ENCODE assay signal across 10 cellular contexts in the genomic region with DNA sequence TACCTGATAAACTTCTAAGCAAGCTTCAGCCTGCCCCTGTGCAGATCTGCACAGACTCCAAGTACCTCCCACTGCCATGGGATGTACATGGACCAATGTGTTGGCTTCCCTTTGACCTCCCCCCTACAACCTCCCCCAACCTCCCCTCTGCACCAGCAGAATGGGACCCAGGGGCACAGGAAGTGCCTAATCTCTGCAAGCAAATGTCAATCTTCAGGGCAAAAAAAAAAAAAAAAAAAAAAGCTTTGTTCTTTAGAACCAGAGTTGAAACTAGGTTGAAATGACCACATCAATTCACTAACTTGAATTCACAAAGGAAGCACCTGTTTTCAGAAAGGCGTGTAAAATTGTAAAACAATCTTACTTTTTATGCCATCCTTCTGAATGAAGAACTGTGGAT. TPM values are rescaled to one million over a fixed set of nuclear protein-coding genes. Genes with fewer than 3 reads are reported as not detected.
A peak's percentile ranks its signal among the peaks of the same experiment; 100 is the strongest.
DNase-seq lines count a peak whose midpoint lies in the region; ATAC-seq and TF ChIP-seq lines count a peak whose summit lies in the region.
"Had no signal": no experiment of that assay in that cellular context is flagged by ENCODE, and none has a peak within 500 bp of the region (broad histone marks: within the 10 kb centered on the region; RNA-seq: fewer than 3 reads in every experiment).

No MANE protein-coding gene starts in this region.

- no peaks in the 10 kb centered on the region for H3K4me1 ChIP-seq in mammary epithelial cell (ENCODE audit: insufficient read depth, low read length)

- H3K4me1 Mint-ChIP-seq in MCF 10A (ENCODE audit: insufficient read depth, unreplicated experiment): peaks cover 7% of the 10 kb centered on the region
- peaks cover 29% of the 10 kb centered on the region for H3K4me1 Mint-ChIP-seq in activated CD4-positive, alpha-beta memory T cell treated with anti-CD3 and anti-CD28 coated beads, Interleukin-2, amount 10 ng/mL, durations not matched to agents 7 days and 5 days
- peaks cover 0 to 6% of the 10 kb centered on the region in 2 donors for H3K4me1 Mint-ChIP-seq in effector memory CD8-positive, alpha-beta T cell (ENCODE audit: low read depth in 2 of 2)

- H3K27me3 Mint-ChIP-seq in MCF 10A (ENCODE audit: insufficient read depth, unreplicated experiment): no peaks in the 10 kb centered on the region
- no peaks in the 10 kb centered on the region for H3K27me3 Mint-ChIP-seq in activated CD4-positive, alpha-beta memory T cell treated with anti-CD3 and anti-CD28 coated beads, Interleukin-2, amount 10 ng/mL, durations not matched to agents 7 days and 5 days
- no peaks in the 10 kb centered on the region for H3K27me3 Mint-ChIP-seq in effector memory CD8-positive, alpha-beta T cell

- no peak overlapping the region for H3K27ac ChIP-seq in mammary epithelial cell (ENCODE audit: insufficient read depth, low read depth, low read length)

- CTCF ChIA-PET in mammary epithelial cell (lab: Charles Lee; ENCODE audit: low non-redundant PET): no interaction called here
- CTCF ChIA-PET in MCF 10A (lab: Yijun Ruan, JAX): interaction anchor here (0.7 kb wide), 1 partner anchor 1010 kb away, joined by 5 read pairs; no protein-coding TSS in a partner anchor
- CTCF ChIA-PET in activated CD4-positive, alpha-beta memory T cell treated with anti-CD3 and anti-CD28 coated beads, Interleukin-2, amount 10 ng/mL, durations not matched to agents 7 days and 5 days (lab: Charles Lee): interaction anchor here (0.7 kb wide), 1 partner anchor 22 kb away, joined by 3 read pairs; no protein-coding TSS in a partner anchor

- TF ChIP-seq CTCF in mammary epithelial cell (conservative IDR thresholded peaks at IDR 0.05 in 1 of 2, IDR thresholded peaks at IDR 0.05 in 1 of 2; ENCODE audit: extremely low read depth in 1 of 2, insufficient read depth in 1 of 2, low read depth in 1 of 2, low read length in 2 of 2) (no peak), MCF 10A (IDR thresholded peaks at IDR 0.05; ENCODE audit: unreplicated experiment) (no peak)

- H3K36me3 Mint-ChIP-seq in MCF 10A (ENCODE audit: insufficient read depth, unreplicated experiment): no peaks in the 10 kb centered on the region
- H3K36me3 Mint-ChIP-seq in activated CD4-positive, alpha-beta memory T cell treated with anti-CD3 and anti-CD28 coated beads, Interleukin-2, amount 10 ng/mL, durations not matched to agents 7 days and 5 days (ENCODE audit: low read depth): no peaks in the 10 kb centered on the region
- no peaks in the 10 kb centered on the region for H3K36me3 Mint-ChIP-seq in effector memory CD8-positive, alpha-beta T cell (ENCODE audit: insufficient read depth)
- H3K36me3 Mint-ChIP-seq: immature natural killer cell had no signal

- H2AFZ ChIP-seq in mammary epithelial cell (ENCODE audit: low read depth, low read length): peak overlapping the region; percentile 23

- DNase-seq in mammary epithelial cell (no peak), MCF 10A (ENCODE audit: unreplicated experiment) (no peak), middle frontal gyrus (ENCODE audit: extremely low spot score, low spot score) (no peak)
- peak; percentile 26 for DNase-seq in activated CD4-positive, alpha-beta memory T cell treated with anti-CD3 and anti-CD28 coated beads, Interleukin-2, amount 10 ng/mL, durations not matched to agents 7 days and 5 days
- no peak for DNase-seq in effector memory CD8-positive, alpha-beta T cell
- no peak for DNase-seq in stimulated activated CD4-positive, alpha-beta T cell treated with anti-CD3 and anti-CD28 coated beads, Interleukin-15, amount 100 ng/mL, for 24 hours
- DNase-seq: immature natural killer cell had no signal

- H3K27me3 ChIP-seq in mammary epithelial cell (ENCODE audit: insufficient read depth, low read length): no peaks in the 10 kb centered on the region

- peak overlapping the region; percentile 35 for H3K4me2 ChIP-seq in mammary epithelial cell (ENCODE audit: insufficient read depth, low read depth, low read length)

- intact Hi-C loops in mammary epithelial cell (cut with micrococcal nuclease) (no loop called here), MCF 10A (cut with micrococcal nuclease) (no loop called here)

- H3K9me3 Mint-ChIP-seq in MCF 10A (ENCODE audit: unreplicated experiment): no peaks in the 10 kb centered on the region
- H3K9me3 Mint-ChIP-seq in activated CD4-positive, alpha-beta memory T cell treated with anti-CD3 and anti-CD28 coated beads, Interleukin-2, amount 10 ng/mL, durations not matched to agents 7 days and 5 days: no peaks in the 10 kb centered on the region
- no peaks in the 10 kb centered on the region for H3K9me3 Mint-ChIP-seq in effector memory CD8-positive, alpha-beta T cell

- no peak overlapping the region for H3K4me3 Mint-ChIP-seq in MCF 10A (ENCODE audit: unreplicated experiment)
- no peak overlapping the region for H3K4me3 Mint-ChIP-seq in activated CD4-positive, alpha-beta memory T cell treated with anti-CD3 and anti-CD28 coated beads, Interleukin-2, amount 10 ng/mL, durations not matched to agents 7 days and 5 days
- H3K4me3 Mint-ChIP-seq in effector memory CD8-positive, alpha-beta T cell: peak overlapping the region in 1 of 2 donors; percentile 6
- H3K4me3 Mint-ChIP-seq: immature natural killer cell had no signal

- no peak overlapping the region for H3K9ac ChIP-seq in mammary epithelial cell (ENCODE audit: insufficient read depth, low read length)

- no peaks in the 10 kb centered on the region for H4K20me1 ChIP-seq in mammary epithelial cell (ENCODE audit: insufficient read depth, low read length)

- POLR2A ChIA-PET in MCF 10A (lab: Yijun Ruan, JAX): interaction anchor here (0.6 to 1.3 kb wide), 2 partner anchors 9 to 575 kb away, joined by 3 read pairs; no protein-coding TSS in a partner anchor
- POLR2A ChIA-PET in activated CD4-positive, alpha-beta memory T cell treated with anti-CD3 and anti-CD28 coated beads, Interleukin-2, amount 10 ng/mL, durations not matched to agents 7 days and 5 days (lab: Charles Lee): interaction anchor here (0.8 to 1.8 kb wide), 2 partner anchors 34 to 37 kb away, joined by 4 to 5 read pairs; no protein-coding TSS in a partner anchor

- no peaks in the 10 kb centered on the region for H3K79me2 ChIP-seq in mammary epithelial cell (ENCODE audit: insufficient read depth, low read length)

- BruUV-seq in mammary epithelial cell (replicated peaks; lab: Mats Ljungman, UMichigan) (no TSS peak), MCF 10A (replicated peaks; lab: Mats Ljungman, UMichigan) (no TSS peak)

- dilution Hi-C loops in mammary epithelial cell (cut with HindIII; ENCODE audit: low sequenced_read_pairs): loop anchor here (5.0 kb wide), 1 partner anchor 49 kb away; no protein-coding TSS in a partner anchor

- in situ Hi-C loops in mammary epithelial cell (cut with MboI; ENCODE audit: low sequenced_read_pairs in 2 of 2): no loop called here

- H3K4me3 ChIP-seq in mammary epithelial cell (replicated peaks in 1 of 3; ENCODE audit: insufficient read depth in 1 of 3, low read depth in 2 of 3, low read length in 3 of 3): no peak overlapping the region
- H3K4me3 ChIP-seq: K562 had no signal

- ATAC-seq in effector memory CD8-positive, alpha-beta T cell (replicated peaks): peak; percentile 69
- no peak for ATAC-seq in HG02798 (IDR thresholded peaks at IDR 0.05; ENCODE audit: poor library complexity, unreplicated experiment)
- ATAC-seq in HG02642 (IDR thresholded peaks at IDR 0.05; ENCODE audit: poor library complexity, unreplicated experiment): no peak
- ATAC-seq: K562 had no signal

- H3K9me3 ChIP-seq in mammary epithelial cell (replicated peaks; ENCODE audit: insufficient read depth, low read length): no peaks in the 10 kb centered on the region

- no peaks in the 10 kb centered on the region for H3K36me3 ChIP-seq in mammary epithelial cell (ENCODE audit: insufficient read depth, low read length)

- WGBS in mammary epithelial cell (ENCODE audit: low coverage, missing lambda C conversion rate): 0% methylated on average over 1 of the region's 1 CpG

- H3K27ac Mint-ChIP-seq in MCF 10A (ENCODE audit: low read depth, unreplicated experiment): no peak overlapping the region
- no peak overlapping the region for H3K27ac Mint-ChIP-seq in activated CD4-positive, alpha-beta memory T cell treated with anti-CD3 and anti-CD28 coated beads, Interleukin-2, amount 10 ng/mL, durations not matched to agents 7 days and 5 days
- H3K27ac Mint-ChIP-seq in effector memory CD8-positive, alpha-beta T cell: no peak overlapping the region

RNA-seq across cellular contexts. Expression of a gene that starts 53.9 kb away (rescaled TPM):
- 10 to 100 TPM; 14.7 to 27.7 TPM for total RNA-seq in mammary epithelial cell
- 13.0 TPM for polyA plus RNA-seq in mammary epithelial cell
- 28.0 TPM for polyA minus RNA-seq in mammary epithelial cell
- 9.0 and 9.8 TPM in 2 replicates for total RNA-seq in MCF 10A (2022)
- 10 to 100 TPM; 57.6 to 60.6 TPM for total RNA-seq in activated CD4-positive, alpha-beta memory T cell treated with anti-CD3 and anti-CD28 coated beads, Interleukin-2, amount 10 ng/mL, durations not matched to agents 7 days and 5 days
- polyA plus RNA-seq: K562 had no signal
